Comparison of ENCODE assay signal across 8 cellular contexts in genomic region chr1:37478451-37478871, GRCh38. TPM values are rescaled to one million over a fixed set of nuclear protein-coding genes. Genes with fewer than 3 reads are reported as not detected.
A peak's percentile ranks its signal among the peaks of the same experiment; 100 is the strongest.
DNase-seq lines count a peak whose midpoint lies in the region; ATAC-seq, FAIRE-seq and TF ChIP-seq lines count a peak whose summit lies in the region.

No MANE protein-coding gene starts in this region.

- no peaks in the 10 kb centered on the region for H3K9me3 Mint-ChIP-seq in T-cell

- peak overlapping the region; percentile 92 to 98 (median 95) for H3K4me3 Mint-ChIP-seq in T-cell

- H3K36me3 ChIP-seq in colonic mucosa = peaks cover 30% of the 10 kb centered on the region

- H3K36me3 Mint-ChIP-seq in T-cell = peaks cover 49% of the 10 kb centered on the region

- peaks cover 12% of the 10 kb centered on the region for H3K4me1 ChIP-seq in colonic mucosa

- intact Hi-C loops in colonic mucosa (cut with DNase I) = no loop called here

- no peak; the same call in 1 of the 2 replicates for TF ChIP-seq POLR2A in GM12892 (IDR thresholded peaks at IDR 0.05; ENCODE audit: low read depth, low read length)

- CTCF ChIA-PET in T-cell (lab: Charles Lee) = interaction anchor here (0.6 to 1.8 kb wide), 6 partner anchors 9 to 118 kb away, joined by 3 to 20 read pairs (median 4); partner anchors contain the start of gene MEAF6 (in 2 of the 2)

- no peaks in the 10 kb centered on the region for H3K27me3 Mint-ChIP-seq in T-cell

- no peaks in the 10 kb centered on the region for H3K9me3 ChIP-seq in colonic mucosa

- peaks cover 51 to 57% (median 55%) of the 10 kb centered on the region in 3 donors for H3K4me1 Mint-ChIP-seq in T-cell

- H3K27me3 ChIP-seq in colonic mucosa = no peaks in the 10 kb centered on the region

- no peak for TF ChIP-seq CTCF in colonic mucosa (IDR thresholded peaks at IDR 0.05)

- peak; percentile 70 for FAIRE-seq in GM12892 (lab: Jason Lieb, UNC)
- FAIRE-seq in HTR-8/SVneo (lab: Jason Lieb, UNC) = no peak

- H3K27ac Mint-ChIP-seq in T-cell = peak overlapping the region; percentile 97 to 100

- POLR2A ChIA-PET in T-cell (lab: Charles Lee) = interaction anchor here (0.5 to 1.7 kb wide), 6 partner anchors 9 to 1259 kb away, joined by 3 to 6 read pairs (median 4); partner anchors contain the start of gene MEAF6 (in 1 of the 2)

- peak overlapping the region; percentile 96 to 99 for H3K9ac ChIP-seq in colonic mucosa (ENCODE audit: low read depth in 2 of 2, low read length in 2 of 2)

- DNase-seq in GM12892 (ENCODE audit: insufficient read length) (no peak), T-cell (peak in 13 of 34 experiments; percentile 25 to 54 (median 34)), colonic mucosa (no peak), renal cortical epithelial cell (ENCODE audit: low read depth) (peak; percentile 74), NCI-H2107 treated with DMSO at 0.1 percent for 48 hours (lab: John Stamatoyannopoulos, UW; ENCODE audit: unreplicated experiment) (no peak), HTR-8/SVneo (ENCODE audit: insufficient read length, low spot score) (no peak)

- H3K4me3 ChIP-seq in colonic mucosa = peak overlapping the region; percentile 92

- H3K27ac ChIP-seq in colonic mucosa = peak overlapping the region; percentile 94

- ATAC-seq in T-cell (replicated peaks in 1 of 4) (peak in 3 of 4 experiments; percentile 0 to 2 (median 2)), GM21526 (IDR thresholded peaks at IDR 0.05; ENCODE audit: low FRiP score, unreplicated experiment) (no peak), HG03469 (IDR thresholded peaks at IDR 0.05; ENCODE audit: unreplicated experiment) (no peak)

RNA-seq across cellular contexts. Expression of gene ZC3H12A, which starts 4.1 kb away (rescaled TPM):
- 9.8 TPM for polyA plus RNA-seq in GM12892 (2012; ENCODE audit: missing spikeins)
- total RNA-seq in T-cell = 100 to 1,000 TPM in 2 of 5 donors, 10 to 100 TPM in 3; 49.5 to 131 (median 53.5) TPM
- 10 to 100 TPM; 18.2 to 35.4 TPM for total RNA-seq in colonic mucosa
- total RNA-seq in renal cortical epithelial cell = 18.7 and 24.5 TPM in 2 replicates

RNA-seq across cellular contexts. Expression of gene MEAF6, which starts 36.1 kb away (rescaled TPM):
- 45.3 TPM for polyA plus RNA-seq in GM12892 (2012; ENCODE audit: missing spikeins)
- total RNA-seq in T-cell (10 to 100 TPM; 54.0 to 86.3 (median 84.9) TPM), colonic mucosa (10 to 100 TPM; 32.9 to 40.6 TPM), renal cortical epithelial cell (60.3 and 79.3 TPM in 2 replicates)

Comparison
In these comparisons a context has a peak if more than half of its experiments do, and no peak if none do; other contexts are left out.
1. ATAC-seq: peak in T-cell (3 of 4); none in GM21526 (single experiment) and HG03469 (single experiment).